ENCODE assay signal across 24 cellular contexts in genomic region chr21:23009360-23009759, GRCh38.
"Had no signal": no experiment of that assay in that cellular context is flagged by ENCODE, and none has a peak within 500 bp of the region (broad histone marks: within the 10 kb centered on the region; RNA-seq: fewer than 3 reads in every experiment).

No MANE protein-coding gene starts in this region.

- H3K27me3 ChIP-seq: MG63, SJSA1 had no signal

- H3K4me3 ChIP-seq: MG63, SJSA1, SK-N-MC had no signal

- H3K9me3 ChIP-seq: MG63, SJSA1 had no signal

- H3K36me3 ChIP-seq: MG63, SJSA1 had no signal

- H3K27ac ChIP-seq: SJSA1, SK-N-MC had no signal

- H3K4me1 ChIP-seq: SJSA1 had no signal

- DNase-seq: KBM-7; MG63; NCI-H1092; NCI-H1105 treated with DMSO at 0.1 percent for 48 hours; NCI-H1417 treated with DMSO at 0.1 percent for 48 hours; NCI-H146; NCI-H1694 treated with DMSO at 0.1 percent for 48 hours; NCI-H1930; NCI-H2081; NCI-H2107; NCI-H226; NCI-H446; NCI-H510A; NCI-H524 treated with DMSO at 0.1 percent for 48 hours; NCI-H69; NCI-H774; NK-92 treated with Interleukin-12 subunit alpha and Interleukin-12 subunit beta, amount 100 ng/mL, for 24 hours; OCI-M1; Right ventricle myocardium superior; RPMI8226; SIG-M5; T-helper 2 cell had no signal
